8 cellular contexts compared by ENCODE assay signal in genomic region chr1:6785721-6786505, GRCh38. TPM values are rescaled to one million over a fixed set of nuclear protein-coding genes. Genes with fewer than 3 reads are reported as not detected.
DNase-seq lines count a peak whose midpoint lies in the region; ATAC-seq, FAIRE-seq and TF ChIP-seq lines count a peak whose summit lies in the region.

No MANE protein-coding gene starts in this region.

- H3K36me3 Mint-ChIP-seq in IgD-negative memory B cell = peaks cover 5% of the 10 kb centered on the region
- peaks cover 20% of the 10 kb centered on the region for H3K36me3 Mint-ChIP-seq in activated CD4-positive, alpha-beta memory T cell treated with anti-CD3 and anti-CD28 coated beads, Interleukin-2, amount 10 ng/mL, durations not matched to agents 7 days and 5 days (ENCODE audit: low read depth)
- H3K36me3 Mint-ChIP-seq in endothelial cell (ENCODE audit: low read depth, unreplicated experiment) = peaks cover 11% of the 10 kb centered on the region

- H3K4me1 Mint-ChIP-seq in IgD-negative memory B cell (peaks cover 33 to 47% (median 43%) of the 10 kb centered on the region in 3 donors), endothelial cell (ENCODE audit: unreplicated experiment) (peaks cover 30% of the 10 kb centered on the region)
- peaks cover 42% of the 10 kb centered on the region for H3K4me1 Mint-ChIP-seq in activated CD4-positive, alpha-beta memory T cell treated with anti-CD3 and anti-CD28 coated beads, Interleukin-2, amount 10 ng/mL, durations not matched to agents 7 days and 5 days

- H3K4me3 Mint-ChIP-seq in IgD-negative memory B cell (peak overlapping the region; percentile 90 to 97 (median 94)), endothelial cell (ENCODE audit: unreplicated experiment) (peak overlapping the region; percentile 98)
- H3K4me3 Mint-ChIP-seq in activated CD4-positive, alpha-beta memory T cell treated with anti-CD3 and anti-CD28 coated beads, Interleukin-2, amount 10 ng/mL, durations not matched to agents 7 days and 5 days = peak overlapping the region; percentile 92

- peak overlapping the region; percentile 75 to 76 for H3K4me3 ChIP-seq in mucosa of rectum (ENCODE audit: low read length in 2 of 2)

- FAIRE-seq in D721Med (lab: Jason Lieb, UNC) = no peak

- H3K9me3 ChIP-seq in mucosa of rectum (ENCODE audit: control insufficient read depth in 2 of 2, low read length in 2 of 2) = no peaks in the 10 kb centered on the region

- peak overlapping the region; percentile 59 to 95 (median 91) for H3K27ac Mint-ChIP-seq in IgD-negative memory B cell
- peak overlapping the region; percentile 91 for H3K27ac Mint-ChIP-seq in activated CD4-positive, alpha-beta memory T cell treated with anti-CD3 and anti-CD28 coated beads, Interleukin-2, amount 10 ng/mL, durations not matched to agents 7 days and 5 days
- H3K27ac Mint-ChIP-seq in endothelial cell (ENCODE audit: unreplicated experiment) = peak overlapping the region; percentile 93

- peak overlapping the region; percentile 49 to 75 for H3K9ac ChIP-seq in mucosa of rectum (ENCODE audit: low read depth in 1 of 2, low read length in 2 of 2)

- peak; percentile 18 for TF ChIP-seq CTCF in GM13977 (IDR thresholded peaks at IDR 0.05; ENCODE audit: extremely low read depth, insufficient read depth, missing control alignments)
- TF ChIP-seq CTCF in endothelial cell (IDR thresholded peaks at IDR 0.05; ENCODE audit: unreplicated experiment) = peak; percentile 11
- TF ChIP-seq CTCF in D721Med (IDR thresholded peaks at IDR 0.05; ENCODE audit: insufficient read depth, missing control alignments) = no peak

- peak overlapping the region in 1 of 2 donors; percentile 12 for H3K27ac ChIP-seq in mucosa of rectum (ENCODE audit: low read depth in 2 of 2, low read length in 2 of 2)

- no peaks in the 10 kb centered on the region for H3K27me3 ChIP-seq in mucosa of rectum (ENCODE audit: control insufficient read depth in 2 of 2, insufficient read depth in 2 of 2, low read length in 2 of 2)

- CTCF ChIA-PET in activated CD4-positive, alpha-beta memory T cell treated with anti-CD3 and anti-CD28 coated beads, Interleukin-2, amount 10 ng/mL, durations not matched to agents 7 days and 5 days (lab: Charles Lee) = interaction anchor here (1.8 kb wide), 1 partner anchor 104 kb away, joined by 5 read pairs; no protein-coding TSS in a partner anchor

- H3K9me3 Mint-ChIP-seq in IgD-negative memory B cell (no peaks in the 10 kb centered on the region), endothelial cell (ENCODE audit: unreplicated experiment) (no peaks in the 10 kb centered on the region)
- no peaks in the 10 kb centered on the region for H3K9me3 Mint-ChIP-seq in activated CD4-positive, alpha-beta memory T cell treated with anti-CD3 and anti-CD28 coated beads, Interleukin-2, amount 10 ng/mL, durations not matched to agents 7 days and 5 days

- POLR2A ChIA-PET in activated CD4-positive, alpha-beta memory T cell treated with anti-CD3 and anti-CD28 coated beads, Interleukin-2, amount 10 ng/mL, durations not matched to agents 7 days and 5 days (lab: Charles Lee) = interaction anchor here (0.7 to 2.5 kb wide), 8 partner anchors 10 to 183 kb away, joined by 3 to 15 read pairs (median 5); partner anchors contain the start of genes DNAJC11 and KLHL21

- no peak for ATAC-seq in HG03159 (IDR thresholded peaks at IDR 0.05; ENCODE audit: unreplicated experiment)

- peak; percentile 87 for DNase-seq in GM13977 (ENCODE audit: low spot score)
- peak; percentile 50 for DNase-seq in activated CD4-positive, alpha-beta memory T cell treated with anti-CD3 and anti-CD28 coated beads, Interleukin-2, amount 10 ng/mL, durations not matched to agents 7 days and 5 days
- DNase-seq in endothelial cell (ENCODE audit: low spot score) = peak; percentile 57
- DNase-seq in stimulated activated naive CD4-positive, alpha-beta T cell (lab: John Stamatoyannopoulos, UW) = peak in 5 of 6 experiments; percentile 18 to 58 (median 34)
- DNase-seq in D721Med (ENCODE audit: insufficient read length, low spot score) = no peak

- no peaks in the 10 kb centered on the region for H3K36me3 ChIP-seq in mucosa of rectum (ENCODE audit: control insufficient read depth in 2 of 2, insufficient read depth in 2 of 2, low read length in 2 of 2)

- in situ Hi-C loops in GM13977 (cut with MboI; ENCODE audit: low pct_unique_long_range_greater_than_20kb, low sequenced_read_pairs, unreplicated experiment) = no loop called here

- H3K4me1 ChIP-seq in mucosa of rectum (ENCODE audit: control insufficient read depth in 2 of 2, insufficient read depth in 2 of 2, low read length in 2 of 2) = peaks cover 8 to 16% of the 10 kb centered on the region in 2 donors

- H3K27me3 Mint-ChIP-seq in IgD-negative memory B cell = no peaks in the 10 kb centered on the region
- peaks cover 6% of the 10 kb centered on the region for H3K27me3 Mint-ChIP-seq in activated CD4-positive, alpha-beta memory T cell treated with anti-CD3 and anti-CD28 coated beads, Interleukin-2, amount 10 ng/mL, durations not matched to agents 7 days and 5 days
- H3K27me3 Mint-ChIP-seq in endothelial cell (ENCODE audit: unreplicated experiment) = peaks cover 11% of the 10 kb centered on the region

RNA-seq across cellular contexts. Expression of gene CAMTA1, which starts 0.7 kb away (rescaled TPM):
- polyA plus RNA-seq in IgD-negative memory B cell = 79.0 TPM
- total RNA-seq in activated CD4-positive, alpha-beta memory T cell treated with anti-CD3 and anti-CD28 coated beads, Interleukin-2, amount 10 ng/mL, durations not matched to agents 7 days and 5 days = 10 to 100 TPM; 43.0 to 47.3 TPM
- 87.3 TPM for total RNA-seq in endothelial cell (ENCODE audit: unreplicated experiment)
